Comparison of ENCODE assay signal across 9 cellular contexts in genomic region chr2:233380132-233381012, GRCh38. TPM values are rescaled to one million over a fixed set of nuclear protein-coding genes. Genes with fewer than 3 reads are reported as not detected.
DNase-seq lines count a peak whose midpoint lies in the region; ATAC-seq and TF ChIP-seq lines count a peak whose summit lies in the region.
"Had no signal": no experiment of that assay in that cellular context is flagged by ENCODE, and none has a peak within 500 bp of the region (broad histone marks: within the 10 kb centered on the region; RNA-seq: fewer than 3 reads in every experiment).

No MANE protein-coding gene starts in this region.

- CTCF ChIA-PET in activated B cell treated with CpG ODN at 0.5 μM for 24 hours (lab: Charles Lee) = no interaction called here
- CTCF ChIA-PET in naive thymus-derived CD4-positive, alpha-beta T cell (lab: Charles Lee) = interaction anchor here (0.6 to 1.5 kb wide), 2 partner anchors 63 to 181 kb away, joined by 3 to 4 read pairs; no protein-coding TSS in a partner anchor

- ATAC-seq in GM21619 (IDR thresholded peaks at IDR 0.05; ENCODE audit: unreplicated experiment) (peak; percentile 56), activated B cell treated with CpG ODN at 0.5 μM for 24 hours (ENCODE audit: low read depth) (peak; percentile 83), HG02973 (IDR thresholded peaks at IDR 0.05; ENCODE audit: unreplicated experiment) (no peak), GM19351 (IDR thresholded peaks at IDR 0.05; ENCODE audit: unreplicated experiment) (no peak)
- peak; percentile 13 for ATAC-seq in naive thymus-derived CD4-positive, alpha-beta T cell

- POLR2A ChIA-PET in activated B cell treated with CpG ODN at 0.5 μM for 24 hours (lab: Charles Lee) = interaction anchor here (0.6 to 2.4 kb wide), 5 partner anchors 8 to 65 kb away, joined by 4 to 8 read pairs (median 6); no protein-coding TSS in a partner anchor
- POLR2A ChIA-PET in naive thymus-derived CD4-positive, alpha-beta T cell (lab: Charles Lee) = interaction anchor here (0.6 kb wide), 1 partner anchor 73 kb away, joined by 3 read pairs; no protein-coding TSS in a partner anchor

- DNase-seq in ELF-1 (ENCODE audit: low read depth, low spot score) (peak; percentile 32), activated B cell treated with CpG ODN at 0.5 μM for 24 hours (peak; percentile 50), T-helper 9 cell (no peak)
- no peak for DNase-seq in naive thymus-derived CD4-positive, alpha-beta T cell
- no peak for DNase-seq in activated CD4-positive, alpha-beta T cell treated with anti-CD3 and anti-CD28 coated beads, Interleukin-2, amount 50 U/mL, for 1 hour
- DNase-seq: DMS53 had no signal

- H3K4me3 Mint-ChIP-seq in activated B cell treated with CpG ODN at 0.5 μM for 24 hours = peak overlapping the region; percentile 67
- peak overlapping the region in 4 of 10 donors; percentile 7 to 27 (median 19) for H3K4me3 Mint-ChIP-seq in naive thymus-derived CD4-positive, alpha-beta T cell

- H3K9me3 ChIP-seq in naive thymus-derived CD4-positive, alpha-beta T cell (ENCODE audit: control insufficient read depth in 2 of 3, low read length in 3 of 3) = no peaks in the 10 kb centered on the region

- H3K4me1 ChIP-seq in naive thymus-derived CD4-positive, alpha-beta T cell (ENCODE audit: control insufficient read depth in 2 of 2, insufficient read depth in 2 of 2, low read length in 2 of 2) = peaks cover 28 to 38% of the 10 kb centered on the region in 2 donors

- intact Hi-C loops in activated B cell treated with CpG ODN at 0.5 μM for 24 hours (cut with micrococcal nuclease) = loop anchor here (1.0 to 10.0 kb wide), 7 partner anchors 11 to 526 kb away; partner anchors contain the start of gene INPP5D
- intact Hi-C loops in naive thymus-derived CD4-positive, alpha-beta T cell (cut with micrococcal nuclease) = no loop called here

- peaks cover 34% of the 10 kb centered on the region for H3K36me3 Mint-ChIP-seq in activated B cell treated with CpG ODN at 0.5 μM for 24 hours (ENCODE audit: low read depth)
- H3K36me3 Mint-ChIP-seq in naive thymus-derived CD4-positive, alpha-beta T cell = peaks cover 0 to 42% (median 12%) of the 10 kb centered on the region in 5 donors

- H3K36me3 ChIP-seq in naive thymus-derived CD4-positive, alpha-beta T cell (ENCODE audit: control insufficient read depth in 2 of 3, insufficient read depth in 3 of 3, low read length in 3 of 3) = peaks cover 0 to 7% (median 4%) of the 10 kb centered on the region in 3 experiments

- no peak overlapping the region for H3K4me3 ChIP-seq in naive thymus-derived CD4-positive, alpha-beta T cell (ENCODE audit: low read length)

- H3K27ac Mint-ChIP-seq in activated B cell treated with CpG ODN at 0.5 μM for 24 hours = peak overlapping the region; percentile 91
- H3K27ac Mint-ChIP-seq in naive thymus-derived CD4-positive, alpha-beta T cell = peak overlapping the region in 7 of 9 donors; percentile 30 to 87 (median 60)

- no peak for TF ChIP-seq CTCF in activated B cell treated with CpG ODN at 0.5 μM for 24 hours (IDR thresholded peaks at IDR 0.05)

- H3K9me3 Mint-ChIP-seq in activated B cell treated with CpG ODN at 0.5 μM for 24 hours = no peaks in the 10 kb centered on the region
- H3K9me3 Mint-ChIP-seq in naive thymus-derived CD4-positive, alpha-beta T cell = no peaks in the 10 kb centered on the region

- H3K27ac ChIP-seq in naive thymus-derived CD4-positive, alpha-beta T cell (ENCODE audit: low read depth, low read length) = no peak overlapping the region

- peaks cover 83% of the 10 kb centered on the region for H3K4me1 Mint-ChIP-seq in activated B cell treated with CpG ODN at 0.5 μM for 24 hours
- H3K4me1 Mint-ChIP-seq in naive thymus-derived CD4-positive, alpha-beta T cell = peaks cover 35 to 84% (median 76%) of the 10 kb centered on the region in 7 donors

- H3K27me3 ChIP-seq in naive thymus-derived CD4-positive, alpha-beta T cell (ENCODE audit: control insufficient read depth in 2 of 2, insufficient read depth in 2 of 2, low read length in 2 of 2) = no peaks in the 10 kb centered on the region

- no peaks in the 10 kb centered on the region for H3K27me3 Mint-ChIP-seq in activated B cell treated with CpG ODN at 0.5 μM for 24 hours
- no peaks in the 10 kb centered on the region for H3K27me3 Mint-ChIP-seq in naive thymus-derived CD4-positive, alpha-beta T cell

RNA-seq across cellular contexts. Expression of gene DGKD, which starts 26.1 kb away (rescaled TPM):
- 140 and 188 TPM in 2 replicates for total RNA-seq in activated B cell treated with CpG ODN at 0.5 μM for 24 hours
- 100 to 1,000 TPM in 4 of 5 experiments, 10 to 100 TPM in 1; 61.6 to 252 (median 213) TPM for total RNA-seq in naive thymus-derived CD4-positive, alpha-beta T cell
- 10 to 100 TPM; 25.8 to 41.0 TPM for polyA plus RNA-seq in naive thymus-derived CD4-positive, alpha-beta T cell

Comparison
In these comparisons a context has a peak if more than half of its experiments do, and no peak if none do; other contexts are left out.
1. DNase-seq: peak in ELF-1 (single experiment) and activated B cell treated with CpG ODN at 0.5 μM for 24 hours (single experiment); none in naive thymus-derived CD4-positive, alpha-beta T cell (0 of 9), activated CD4-positive, alpha-beta T cell treated with anti-CD3 and anti-CD28 coated beads, Interleukin-2, amount 50 U/mL, for 1 hour (single experiment) and T-helper 9 cell (single experiment).
2. ATAC-seq: peak in GM21619 (single experiment), activated B cell treated with CpG ODN at 0.5 μM for 24 hours (single experiment) and naive thymus-derived CD4-positive, alpha-beta T cell (single experiment); none in HG02973 (single experiment) and GM19351 (single experiment).